ENCODE assay signal across 1 cellular context in genomic region chr4:82886145-82886942, GRCh38.
TF ChIP-seq lines count a peak whose summit lies in the region.

No MANE protein-coding gene starts in this region.

TF ChIP-seq in HepG2, 621 proteins besides CTCF, POLR2A, EP300 and RAD21 (continued from another document and continues in another):
- TF ChIP-seq ZNF407 (CRISPR knock-in tag; IDR thresholded peaks at IDR 0.05; ENCODE audit: not compliant biosample characterization) (no peak), ZNF770 (CRISPR knock-in tag; IDR thresholded peaks at IDR 0.05) (no peak), ZNF629 (CRISPR knock-in tag; conservative IDR thresholded peaks at IDR 0.05) (no peak), BATF2 (CRISPR knock-in tag; IDR thresholded peaks at IDR 0.05) (no peak), NR2F1 (CRISPR knock-in tag; IDR thresholded peaks at IDR 0.05) (no peak), ZNF512B (CRISPR knock-in tag; IDR thresholded peaks at IDR 0.05; ENCODE audit: borderline replicate concordance) (no peak), IRX3 (CRISPR knock-in tag; IDR thresholded peaks at IDR 0.05; ENCODE audit: borderline replicate concordance, low read depth) (no peak), JUND (CRISPR knock-in tag; IDR thresholded peaks at IDR 0.05) (no peak), MAF1 (CRISPR knock-in tag; IDR thresholded peaks at IDR 0.05; ENCODE audit: borderline replicate concordance) (no peak), CREB3 (CRISPR knock-in tag; IDR thresholded peaks at IDR 0.05) (no peak), BRF2 (CRISPR knock-in tag; IDR thresholded peaks at IDR 0.05) (no peak), ZBTB4 (CRISPR knock-in tag; IDR thresholded peaks at IDR 0.05; ENCODE audit: borderline replicate concordance) (no peak), CERS6 (CRISPR knock-in tag; IDR thresholded peaks at IDR 0.05) (no peak), HOMEZ (CRISPR knock-in tag; IDR thresholded peaks at IDR 0.05; ENCODE audit: low read depth) (peak; percentile 64), RXRB (CRISPR knock-in tag; IDR thresholded peaks at IDR 0.05; ENCODE audit: borderline replicate concordance) (no peak), THAP7 (CRISPR knock-in tag; IDR thresholded peaks at IDR 0.05) (no peak), ZNF138 (CRISPR knock-in tag; IDR thresholded peaks at IDR 0.05; ENCODE audit: low read depth) (no peak), ZNF597 (CRISPR knock-in tag; IDR thresholded peaks at IDR 0.05) (no peak), SYNCRIP (IDR thresholded peaks at IDR 0.05; ENCODE audit: insufficient read depth, low read depth, low read length) (no peak), JARID2 (CRISPR knock-in tag; IDR thresholded peaks at IDR 0.05; ENCODE audit: insufficient replicate concordance) (no peak), TEAD2 (CRISPR knock-in tag; IDR thresholded peaks at IDR 0.05) (no peak), MIXL1 (CRISPR knock-in tag; IDR thresholded peaks at IDR 0.05) (peak; percentile 57; the same call in 1 of the 2 replicates), REL (CRISPR knock-in tag; conservative IDR thresholded peaks at IDR 0.05) (no peak), SNAPC5 (CRISPR knock-in tag; IDR thresholded peaks at IDR 0.05; ENCODE audit: borderline replicate concordance) (no peak), CBX1 (IDR thresholded peaks at IDR 0.05; ENCODE audit: low read depth) (no peak), ZNF841 (CRISPR knock-in tag; IDR thresholded peaks at IDR 0.05; ENCODE audit: borderline replicate concordance) (no peak)
